Comparison of ENCODE assay signal across 2 cellular contexts in genomic region chr2:85254540-85255261, GRCh38.
TF ChIP-seq lines count a peak whose summit lies in the region.

No MANE protein-coding gene starts in this region.

TF ChIP-seq in SK-N-SH, 30 proteins besides CTCF, POLR2A, EP300 and RAD21 (continued from another document):
- TF ChIP-seq REST (IDR thresholded peaks at IDR 0.05; ENCODE audit: low read depth, low read length): no peak
- TF ChIP-seq SMC3 (IDR thresholded peaks at IDR 0.05; ENCODE audit: low read depth, low read length): no peak
- no peak for TF ChIP-seq NFIC (IDR thresholded peaks at IDR 0.05; ENCODE audit: borderline replicate concordance)
- no peak for TF ChIP-seq RXRA (IDR thresholded peaks at IDR 0.05; ENCODE audit: borderline replicate concordance, low read depth)
- TF ChIP-seq MAX (IDR thresholded peaks at IDR 0.05; ENCODE audit: low read depth): no peak
- no peak for TF ChIP-seq TEAD4 (IDR thresholded peaks at IDR 0.05; ENCODE audit: borderline replicate concordance, insufficient read depth)

TF ChIP-seq in SK-N-SH treated with all-trans-retinoic acid at 6 μM for 48 hours, 23 proteins besides CTCF, POLR2A, EP300 and RAD21 (continued from another document):
- TF ChIP-seq ZC3H10 (CRISPR knock-in tag; IDR thresholded peaks at IDR 0.05) (no peak), ESRRG (CRISPR knock-in tag; IDR thresholded peaks at IDR 0.05) (no peak), TSHZ2 (CRISPR knock-in tag; IDR thresholded peaks at IDR 0.05) (no peak), ISL1 (CRISPR knock-in tag; IDR thresholded peaks at IDR 0.05) (no peak), ZFP3 (CRISPR knock-in tag; IDR thresholded peaks at IDR 0.05) (no peak), TCF4 (CRISPR knock-in tag; IDR thresholded peaks at IDR 0.05; ENCODE audit: borderline replicate concordance) (no peak), ZNF565 (CRISPR knock-in tag; conservative IDR thresholded peaks at IDR 0.05; ENCODE audit: low read depth) (no peak), ZNF8 (CRISPR knock-in tag; IDR thresholded peaks at IDR 0.05) (no peak), CREB5 (CRISPR knock-in tag; IDR thresholded peaks at IDR 0.05; ENCODE audit: low read depth) (no peak)
